8 cellular contexts compared by ENCODE assay signal in the genomic region with DNA sequence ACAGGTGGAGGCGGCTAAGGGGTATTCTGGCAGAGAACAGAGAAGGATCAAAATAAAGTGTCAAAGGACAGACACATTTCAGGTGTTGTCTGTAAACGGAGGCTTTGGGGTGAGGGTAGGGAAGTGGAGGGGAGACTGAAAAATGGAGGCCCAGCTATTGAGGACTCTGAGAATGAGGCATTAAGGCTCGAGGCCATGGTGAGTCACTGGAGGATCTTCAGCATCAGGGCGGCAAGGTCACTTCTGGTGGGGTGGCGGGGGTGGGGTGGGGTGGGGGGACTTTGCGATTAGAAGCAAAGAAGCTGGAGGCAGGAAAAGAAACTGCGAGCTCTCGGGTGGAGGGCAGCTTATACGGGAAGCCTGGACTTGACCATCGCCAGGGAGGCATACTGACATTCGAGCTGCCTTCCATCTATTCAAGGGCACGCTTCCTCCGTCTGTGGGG. TPM values are rescaled to one million over a fixed set of nuclear protein-coding genes. Genes with fewer than 3 reads are reported as not detected.
DNase-seq lines count a peak whose midpoint lies in the region; ATAC-seq and TF ChIP-seq lines count a peak whose summit lies in the region.

No MANE protein-coding gene starts in this region.

- peak overlapping the region; percentile 83 for H3K27ac Mint-ChIP-seq in activated CD4-positive, alpha-beta memory T cell treated with anti-CD3 and anti-CD28 coated beads for 36 hours
- H3K27ac Mint-ChIP-seq in glutamatergic neuron (ENCODE audit: unreplicated experiment), result no peak overlapping the region

- peaks cover 31% of the 10 kb centered on the region for H3K4me1 ChIP-seq in psoas muscle

- no peaks in the 10 kb centered on the region for H3K27me3 ChIP-seq in psoas muscle (ENCODE audit: insufficient read depth in 3 of 3, low read length in 2 of 3)

- peak overlapping the region; percentile 98 for H3K4me3 ChIP-seq in psoas muscle

- ATAC-seq in psoas muscle (peak; percentile 26 to 46 (median 34)), HG03095 (IDR thresholded peaks at IDR 0.05; ENCODE audit: unreplicated experiment) (no peak), GM21390 (IDR thresholded peaks at IDR 0.05; ENCODE audit: unreplicated experiment) (no peak)

- H3K27ac ChIP-seq in psoas muscle, result peak overlapping the region; percentile 99

- peaks cover 37% of the 10 kb centered on the region for H3K4me1 Mint-ChIP-seq in activated CD4-positive, alpha-beta memory T cell treated with anti-CD3 and anti-CD28 coated beads for 36 hours (ENCODE audit: low read depth)
- H3K4me1 Mint-ChIP-seq in glutamatergic neuron (ENCODE audit: low read depth, unreplicated experiment), result no peaks in the 10 kb centered on the region

- H3K36me3 ChIP-seq in psoas muscle (ENCODE audit: insufficient read depth in 1 of 2, low read depth in 1 of 2), result no peaks in the 10 kb centered on the region

- CTCF ChIA-PET in HEK293T (lab: Yijun Ruan, JAX), result no interaction called here
- CTCF ChIA-PET in activated CD4-positive, alpha-beta memory T cell treated with anti-CD3 and anti-CD28 coated beads for 36 hours (lab: Charles Lee), result interaction anchor here (0.6 to 2.7 kb wide), 5 partner anchors 58 to 894 kb away, joined by 4 to 13 read pairs (median 5); partner anchors contain the start of gene PCGF5

- POLR2A ChIA-PET in HEK293T (lab: Yijun Ruan, JAX), result interaction anchor here (0.8 to 1.2 kb wide), 3 partner anchors 9 to 57 kb away, joined by 3 to 4 read pairs (median 3); no protein-coding TSS in a partner anchor
- POLR2A ChIA-PET in activated CD4-positive, alpha-beta memory T cell treated with anti-CD3 and anti-CD28 coated beads for 36 hours (lab: Charles Lee), result interaction anchor here (0.5 to 1.8 kb wide), 5 partner anchors 36 to 152 kb away, joined by 3 to 13 read pairs (median 5); no protein-coding TSS in a partner anchor

- H3K27me3 Mint-ChIP-seq in activated CD4-positive, alpha-beta memory T cell treated with anti-CD3 and anti-CD28 coated beads for 36 hours, result no peaks in the 10 kb centered on the region
- H3K27me3 Mint-ChIP-seq in glutamatergic neuron (ENCODE audit: unreplicated experiment), result peaks cover 20% of the 10 kb centered on the region

- H3K9me3 ChIP-seq in psoas muscle, result no peaks in the 10 kb centered on the region

- intact Hi-C loops in activated CD4-positive, alpha-beta memory T cell treated with anti-CD3 and anti-CD28 coated beads for 36 hours (cut with micrococcal nuclease), result loop anchor here (2.0 to 10.0 kb wide), 3 partner anchors 291 to 743 kb away; partner anchors contain the start of genes FGFBP3, RPP30 and TNKS2
- intact Hi-C loops in psoas muscle (cut with DNase I), result loop anchor here (2.0 to 5.0 kb wide), 3 partner anchors 35 to 60 kb away; partner anchors contain the start of gene PCGF5 (in 2 of the 2)

- H3K4me3 Mint-ChIP-seq in activated CD4-positive, alpha-beta memory T cell treated with anti-CD3 and anti-CD28 coated beads for 36 hours, result peak overlapping the region; percentile 76
- H3K4me3 Mint-ChIP-seq in glutamatergic neuron (ENCODE audit: unreplicated experiment), result peak overlapping the region; percentile 66

- TF ChIP-seq CTCF in glutamatergic neuron (IDR thresholded peaks at IDR 0.05; ENCODE audit: partially characterized antibody, unreplicated experiment) (no peak), psoas muscle (IDR thresholded peaks at IDR 0.05) (no peak)

- H3K36me3 Mint-ChIP-seq in activated CD4-positive, alpha-beta memory T cell treated with anti-CD3 and anti-CD28 coated beads for 36 hours, result peaks cover 1% of the 10 kb centered on the region
- H3K36me3 Mint-ChIP-seq in glutamatergic neuron (ENCODE audit: unreplicated experiment), result peaks cover 6% of the 10 kb centered on the region

- peak; percentile 34 for DNase-seq in AG08395 (ENCODE audit: low spot score)
- DNase-seq in HEK293T (ENCODE audit: extremely low spot score), result peak; percentile 12
- peak; percentile 51 for DNase-seq in activated CD4-positive, alpha-beta memory T cell treated with anti-CD3 and anti-CD28 coated beads for 36 hours
- no peak for DNase-seq in glutamatergic neuron
- DNase-seq in psoas muscle, result peak in 1 of 2 donors; percentile 28
- DNase-seq in RPMI8226, result no peak

- no peaks in the 10 kb centered on the region for H3K9me3 Mint-ChIP-seq in activated CD4-positive, alpha-beta memory T cell treated with anti-CD3 and anti-CD28 coated beads for 36 hours
- no peaks in the 10 kb centered on the region for H3K9me3 Mint-ChIP-seq in glutamatergic neuron (ENCODE audit: unreplicated experiment)

- 8 to 13% (median 9%) methylated on average over 10 to 13 of the region's 13 CpGs for WGBS in psoas muscle, 3 donors

TF ChIP-seq in HEK293T, 16 proteins besides CTCF, POLR2A, EP300 and RAD21:
- TF ChIP-seq L3MBTL2 (conservative IDR thresholded peaks at IDR 0.05) (no peak), ZNF384 (IDR thresholded peaks at IDR 0.05) (no peak), ARNT (IDR thresholded peaks at IDR 0.05) (no peak), FOXM1 (IDR thresholded peaks at IDR 0.05; ENCODE audit: borderline replicate concordance) (no peak), FOXK2 (IDR thresholded peaks at IDR 0.05) (no peak), SUZ12 (IDR thresholded peaks at IDR 0.05) (no peak), CTBP1 (IDR thresholded peaks at IDR 0.05; ENCODE audit: borderline replicate concordance) (no peak), HDGF (IDR thresholded peaks at IDR 0.05; ENCODE audit: borderline replicate concordance) (no peak)
- TF ChIP-seq, protein P1, sequence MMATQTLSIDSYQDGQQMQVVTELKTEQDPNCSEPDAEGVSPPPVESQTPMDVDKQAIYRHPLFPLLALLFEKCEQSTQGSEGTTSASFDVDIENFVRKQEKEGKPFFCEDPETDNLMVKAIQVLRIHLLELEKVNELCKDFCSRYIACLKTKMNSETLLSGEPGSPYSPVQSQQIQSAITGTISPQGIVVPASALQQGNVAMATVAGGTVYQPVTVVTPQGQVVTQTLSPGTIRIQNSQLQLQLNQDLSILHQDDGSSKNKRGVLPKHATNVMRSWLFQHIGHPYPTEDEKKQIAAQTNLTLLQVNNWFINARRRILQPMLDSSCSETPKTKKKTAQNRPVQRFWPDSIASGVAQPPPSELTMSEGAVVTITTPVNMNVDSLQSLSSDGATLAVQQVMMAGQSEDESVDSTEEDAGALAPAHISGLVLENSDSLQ (IDR thresholded peaks at IDR 0.05), result no peak

RNA-seq across cellular contexts. Expression of gene PCGF5, which starts 58.4 kb away (rescaled TPM):
- 10 to 100 TPM; 42.9 to 46.8 TPM for total RNA-seq in activated CD4-positive, alpha-beta memory T cell treated with anti-CD3 and anti-CD28 coated beads for 36 hours
- 3.0 TPM for total RNA-seq in glutamatergic neuron (ENCODE audit: unreplicated experiment)
- 10 to 100 TPM; 30.3 to 85.2 (median 57.4) TPM for total RNA-seq in psoas muscle
- 100 to 1,000 TPM in 1 of 3 donors, 10 to 100 TPM in 2; 56.5 to 126 (median 57.8) TPM for polyA plus RNA-seq in psoas muscle

Comparison
In these comparisons a context has a peak if more than half of its experiments do, and no peak if none do; other contexts are left out.
1. DNase-seq: peak in AG08395 (single experiment), HEK293T (single experiment) and activated CD4-positive, alpha-beta memory T cell treated with anti-CD3 and anti-CD28 coated beads for 36 hours (single experiment); none in glutamatergic neuron (single experiment) and RPMI8226 (single experiment).
2. ATAC-seq: peak in psoas muscle (4 of 4); none in HG03095 (single experiment) and GM21390 (single experiment).